ENCODE assay signal across 1 cellular context in genomic region chr20:46423342-46423741, GRCh38.
TF ChIP-seq lines count a peak whose summit lies in the region.

No MANE protein-coding gene starts in this region.

TF ChIP-seq in K562, 482 proteins besides CTCF, POLR2A, EP300 and RAD21 (continued from another document):
- TF ChIP-seq ZBTB7A (IDR thresholded peaks at IDR 0.05; ENCODE audit: borderline replicate concordance, control insufficient read depth, low read depth, low read length), result no peak
- no peak for TF ChIP-seq U2AF1 (optimal IDR thresholded peaks at IDR 0.05; ENCODE audit: low read depth, low read length)
- TF ChIP-seq ATF4 (CRISPR knock-in tag; IDR thresholded peaks at IDR 0.05), result no peak
- TF ChIP-seq ZNF740 (CRISPR knock-in tag; IDR thresholded peaks at IDR 0.05), result no peak
- no peak for TF ChIP-seq ZNF740 (tag; IDR thresholded peaks at IDR 0.05)
- TF ChIP-seq TAL1 (IDR thresholded peaks at IDR 0.05), result no peak
- no peak for TF ChIP-seq ESRRB (CRISPR knock-in tag; IDR thresholded peaks at IDR 0.05; ENCODE audit: borderline replicate concordance)
- no peak for TF ChIP-seq ZNF24 (IDR thresholded peaks at IDR 0.05)
- no peak for TF ChIP-seq HNRNPH1 (optimal IDR thresholded peaks at IDR 0.05; ENCODE audit: low read depth, low read length)
- TF ChIP-seq ZFP91 (CRISPR knock-in tag; IDR thresholded peaks at IDR 0.05), result no peak
- no peak for TF ChIP-seq MYC (IDR thresholded peaks at IDR 0.05; ENCODE audit: low read depth, low read length)
- no peak for TF ChIP-seq MYC (CRISPR knock-in tag; IDR thresholded peaks at IDR 0.05; ENCODE audit: borderline replicate concordance, low read depth)
- TF ChIP-seq PHB2 (IDR thresholded peaks at IDR 0.05; ENCODE audit: low read depth), result no peak
- TF ChIP-seq KAT2B (IDR thresholded peaks at IDR 0.05; ENCODE audit: low read depth, low read length), result no peak
- no peak for TF ChIP-seq CHD2 (IDR thresholded peaks at IDR 0.05; ENCODE audit: low read depth, low read length)
- no peak for TF ChIP-seq POLR2AphosphoS2 (IDR thresholded peaks at IDR 0.05; ENCODE audit: low read length)
- no peak for TF ChIP-seq GATAD2A (IDR thresholded peaks at IDR 0.05)
- no peak for TF ChIP-seq GTF2A2 (tag; IDR thresholded peaks at IDR 0.05)
- no peak for TF ChIP-seq POLR2H (tag; IDR thresholded peaks at IDR 0.05; ENCODE audit: low read depth)
